Comparison of ENCODE assay signal across 1 cellular context in genomic region chr2:6791682-6792081, GRCh38.
TF ChIP-seq lines count a peak whose summit lies in the region.

No MANE protein-coding gene starts in this region.

TF ChIP-seq in SK-N-SH, 30 proteins besides CTCF, POLR2A, EP300 and RAD21 (continued from another document):
- TF ChIP-seq, protein P1, sequence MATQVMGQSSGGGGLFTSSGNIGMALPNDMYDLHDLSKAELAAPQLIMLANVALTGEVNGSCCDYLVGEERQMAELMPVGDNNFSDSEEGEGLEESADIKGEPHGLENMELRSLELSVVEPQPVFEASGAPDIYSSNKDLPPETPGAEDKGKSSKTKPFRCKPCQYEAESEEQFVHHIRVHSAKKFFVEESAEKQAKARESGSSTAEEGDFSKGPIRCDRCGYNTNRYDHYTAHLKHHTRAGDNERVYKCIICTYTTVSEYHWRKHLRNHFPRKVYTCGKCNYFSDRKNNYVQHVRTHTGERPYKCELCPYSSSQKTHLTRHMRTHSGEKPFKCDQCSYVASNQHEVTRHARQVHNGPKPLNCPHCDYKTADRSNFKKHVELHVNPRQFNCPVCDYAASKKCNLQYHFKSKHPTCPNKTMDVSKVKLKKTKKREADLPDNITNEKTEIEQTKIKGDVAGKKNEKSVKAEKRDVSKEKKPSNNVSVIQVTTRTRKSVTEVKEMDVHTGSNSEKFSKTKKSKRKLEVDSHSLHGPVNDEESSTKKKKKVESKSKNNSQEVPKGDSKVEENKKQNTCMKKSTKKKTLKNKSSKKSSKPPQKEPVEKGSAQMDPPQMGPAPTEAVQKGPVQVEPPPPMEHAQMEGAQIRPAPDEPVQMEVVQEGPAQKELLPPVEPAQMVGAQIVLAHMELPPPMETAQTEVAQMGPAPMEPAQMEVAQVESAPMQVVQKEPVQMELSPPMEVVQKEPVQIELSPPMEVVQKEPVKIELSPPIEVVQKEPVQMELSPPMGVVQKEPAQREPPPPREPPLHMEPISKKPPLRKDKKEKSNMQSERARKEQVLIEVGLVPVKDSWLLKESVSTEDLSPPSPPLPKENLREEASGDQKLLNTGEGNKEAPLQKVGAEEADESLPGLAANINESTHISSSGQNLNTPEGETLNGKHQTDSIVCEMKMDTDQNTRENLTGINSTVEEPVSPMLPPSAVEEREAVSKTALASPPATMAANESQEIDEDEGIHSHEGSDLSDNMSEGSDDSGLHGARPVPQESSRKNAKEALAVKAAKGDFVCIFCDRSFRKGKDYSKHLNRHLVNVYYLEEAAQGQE (IDR thresholded peaks at IDR 0.05; ENCODE audit: low read depth, low read length) = no peak
- TF ChIP-seq CHD2 (IDR thresholded peaks at IDR 0.05; ENCODE audit: low read length, partially characterized antibody) (no peak), FOXJ3 (CRISPR knock-in tag; IDR thresholded peaks at IDR 0.05) (no peak), FOSL2 (IDR thresholded peaks at IDR 0.05; ENCODE audit: borderline replicate concordance, low read depth) (no peak)
